Comparison of ENCODE assay signal across 2 cellular contexts in the genomic region with DNA sequence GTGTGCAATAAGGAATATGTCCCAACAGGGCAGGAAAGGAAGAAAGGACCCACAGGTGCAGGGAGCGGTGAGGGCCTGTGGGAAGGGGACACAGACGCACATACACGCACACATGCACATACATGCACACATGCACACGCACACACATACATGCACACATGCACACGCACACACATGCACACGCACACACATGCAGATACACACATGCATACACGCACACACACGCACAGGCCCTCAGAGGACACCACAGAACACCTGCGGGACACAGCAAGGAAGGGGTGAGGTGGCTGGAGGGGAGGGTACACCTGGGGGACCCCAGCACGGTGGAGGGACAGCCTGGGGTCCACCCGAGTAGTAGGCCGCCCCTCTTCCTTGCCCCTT.
TF ChIP-seq lines count a peak whose summit lies in the region.

No MANE protein-coding gene starts in this region.

TF ChIP-seq in HEK293, 187 proteins besides CTCF, POLR2A, EP300 and RAD21:
- peak; percentile 94 for TF ChIP-seq SCRT1 (tag by site-specific recombination; IDR thresholded peaks at IDR 0.05; ENCODE audit: borderline replicate concordance)
- TF ChIP-seq, protein P1, sequence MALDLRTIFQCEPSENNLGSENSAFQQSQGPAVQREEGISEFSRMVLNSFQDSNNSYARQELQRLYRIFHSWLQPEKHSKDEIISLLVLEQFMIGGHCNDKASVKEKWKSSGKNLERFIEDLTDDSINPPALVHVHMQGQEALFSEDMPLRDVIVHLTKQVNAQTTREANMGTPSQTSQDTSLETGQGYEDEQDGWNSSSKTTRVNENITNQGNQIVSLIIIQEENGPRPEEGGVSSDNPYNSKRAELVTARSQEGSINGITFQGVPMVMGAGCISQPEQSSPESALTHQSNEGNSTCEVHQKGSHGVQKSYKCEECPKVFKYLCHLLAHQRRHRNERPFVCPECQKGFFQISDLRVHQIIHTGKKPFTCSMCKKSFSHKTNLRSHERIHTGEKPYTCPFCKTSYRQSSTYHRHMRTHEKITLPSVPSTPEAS (tag by site-specific recombination; IDR thresholded peaks at IDR 0.05): peak; percentile 93
- TF ChIP-seq ZBTB48 (tag by site-specific recombination; IDR thresholded peaks at IDR 0.05): peak; percentile 37; the same call in 1 of the 2 replicates
- TF ChIP-seq ZNF366 (tag by site-specific recombination; conservative IDR thresholded peaks at IDR 0.05): 0 out of 2 replicates have a peak, but pooled peaks have one; percentile 21
- peak; percentile 97 for TF ChIP-seq SCRT2 (tag by site-specific recombination; IDR thresholded peaks at IDR 0.05)
- TF ChIP-seq ZNF2 (tag by site-specific recombination; IDR thresholded peaks at IDR 0.05): peak; percentile 45; the same call in 1 of the 2 replicates
- TF ChIP-seq, protein P2, sequence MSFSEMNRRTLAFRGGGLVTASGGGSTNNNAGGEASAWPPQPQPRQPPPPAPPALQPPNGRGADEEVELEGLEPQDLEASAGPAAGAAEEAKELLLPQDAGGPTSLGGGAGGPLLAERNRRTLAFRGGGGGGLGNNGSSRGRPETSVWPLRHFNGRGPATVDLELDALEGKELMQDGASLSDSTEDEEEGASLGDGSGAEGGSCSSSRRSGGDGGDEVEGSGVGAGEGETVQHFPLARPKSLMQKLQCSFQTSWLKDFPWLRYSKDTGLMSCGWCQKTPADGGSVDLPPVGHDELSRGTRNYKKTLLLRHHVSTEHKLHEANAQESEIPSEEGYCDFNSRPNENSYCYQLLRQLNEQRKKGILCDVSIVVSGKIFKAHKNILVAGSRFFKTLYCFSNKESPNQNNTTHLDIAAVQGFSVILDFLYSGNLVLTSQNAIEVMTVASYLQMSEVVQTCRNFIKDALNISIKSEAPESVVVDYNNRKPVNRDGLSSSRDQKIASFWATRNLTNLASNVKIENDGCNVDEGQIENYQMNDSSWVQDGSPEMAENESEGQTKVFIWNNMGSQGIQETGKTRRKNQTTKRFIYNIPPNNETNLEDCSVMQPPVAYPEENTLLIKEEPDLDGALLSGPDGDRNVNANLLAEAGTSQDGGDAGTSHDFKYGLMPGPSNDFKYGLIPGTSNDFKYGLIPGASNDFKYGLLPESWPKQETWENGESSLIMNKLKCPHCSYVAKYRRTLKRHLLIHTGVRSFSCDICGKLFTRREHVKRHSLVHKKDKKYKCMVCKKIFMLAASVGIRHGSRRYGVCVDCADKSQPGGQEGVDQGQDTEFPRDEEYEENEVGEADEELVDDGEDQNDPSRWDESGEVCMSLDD (tag by site-specific recombination; IDR thresholded peaks at IDR 0.05): no peak
- TF ChIP-seq ZNF521 (tag by site-specific recombination; IDR thresholded peaks at IDR 0.05): no peak
- peak; percentile 49 for TF ChIP-seq ZNF335 (tag by site-specific recombination; conservative IDR thresholded peaks at IDR 0.05)
- 0 out of 2 replicates have a peak, but pooled peaks have one; percentile 24 for TF ChIP-seq WT1 (tag by site-specific recombination; IDR thresholded peaks at IDR 0.05)
- TF ChIP-seq ZNF623 (tag by site-specific recombination; IDR thresholded peaks at IDR 0.05): no peak
- TF ChIP-seq EGR2 (tag by site-specific recombination; IDR thresholded peaks at IDR 0.05; ENCODE audit: low read depth): no peak

TF ChIP-seq in K562, 482 proteins besides CTCF, POLR2A, EP300 and RAD21:
- TF ChIP-seq POLR2H (tag; IDR thresholded peaks at IDR 0.05; ENCODE audit: low read depth): no peak
- TF ChIP-seq GABPA (tag; conservative IDR thresholded peaks at IDR 0.05; ENCODE audit: low read depth): no peak
- no peak for TF ChIP-seq ZNF764 (CRISPR knock-in tag; IDR thresholded peaks at IDR 0.05; ENCODE audit: low read depth)
- TF ChIP-seq FIP1L1 (IDR thresholded peaks at IDR 0.05; ENCODE audit: low read depth, low read length, poor library complexity, severe bottlenecking): no peak
- 0 out of 2 replicates have a peak, but pooled peaks have one; percentile 41 for TF ChIP-seq ZC3H4 (CRISPR knock-in tag; IDR thresholded peaks at IDR 0.05; ENCODE audit: borderline replicate concordance)
- TF ChIP-seq, protein P3, sequence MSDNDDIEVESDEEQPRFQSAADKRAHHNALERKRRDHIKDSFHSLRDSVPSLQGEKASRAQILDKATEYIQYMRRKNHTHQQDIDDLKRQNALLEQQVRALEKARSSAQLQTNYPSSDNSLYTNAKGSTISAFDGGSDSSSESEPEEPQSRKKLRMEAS (CRISPR knock-in tag; IDR thresholded peaks at IDR 0.05): 0 out of 2 replicates have a peak, but pooled peaks have one; percentile 23
- 0 out of 2 replicates have a peak, but pooled peaks have one; percentile 13 for TF ChIP-seq STAG1 (CRISPR knock-in tag; IDR thresholded peaks at IDR 0.05; ENCODE audit: borderline replicate concordance)
- TF ChIP-seq MED1 (CRISPR knock-in tag; IDR thresholded peaks at IDR 0.05; ENCODE audit: borderline replicate concordance): no peak
- TF ChIP-seq ETV5 (CRISPR knock-in tag; IDR thresholded peaks at IDR 0.05; ENCODE audit: low read depth): no peak
- TF ChIP-seq PHF20 (IDR thresholded peaks at IDR 0.05; ENCODE audit: partially characterized antibody): peak; percentile 78
- TF ChIP-seq NFRKB (IDR thresholded peaks at IDR 0.05; ENCODE audit: low read depth): peak; percentile 66; the same call in 1 of the 2 replicates
- no peak for TF ChIP-seq PHTF2 (CRISPR knock-in tag; IDR thresholded peaks at IDR 0.05)
